ENCODE assay signal across 16 cellular contexts in genomic region chr18:23885750-23886149, GRCh38.
A peak's percentile ranks its signal among the peaks of the same experiment; 100 is the strongest.
DNase-seq lines count a peak whose midpoint lies in the region; ATAC-seq and TF ChIP-seq lines count a peak whose summit lies in the region.
"Had no signal": no experiment of that assay in that cellular context is flagged by ENCODE, and none has a peak within 500 bp of the region (broad histone marks: within the 10 kb centered on the region; RNA-seq: fewer than 3 reads in every experiment).

No MANE protein-coding gene starts in this region.

- H3K27me3 Mint-ChIP-seq in activated T-cell treated with anti-CD3 and anti-CD28 coated beads, Interleukin-2, amount 50 U/mL, for 4 hours (ENCODE audit: low read depth) = no peaks in the 10 kb centered on the region
- no peaks in the 10 kb centered on the region for H3K27me3 Mint-ChIP-seq in activated T-cell treated with anti-CD3 and anti-CD28 coated beads, Interleukin-2, amount 50 U/mL, for 24 hours
- no peaks in the 10 kb centered on the region for H3K27me3 Mint-ChIP-seq in T-cell
- no peaks in the 10 kb centered on the region for H3K27me3 Mint-ChIP-seq in stimulated activated naive CD8-positive, alpha-beta T cell treated with anti-CD3 and anti-CD28 coated beads, Interleukin-15, amount 100 ng/mL, for 72 hours

- ATAC-seq in activated T-cell treated with anti-CD3 and anti-CD28 coated beads, Interleukin-2, amount 50 U/mL, for 4 hours = peak; percentile 61 to 79
- ATAC-seq in T-cell (replicated peaks in 1 of 4) = peak in 3 of 4 experiments; percentile 33 to 55 (median 34)
- ATAC-seq in stimulated activated naive CD8-positive, alpha-beta T cell treated with anti-CD3 and anti-CD28 coated beads, Interleukin-15, amount 100 ng/mL, for 72 hours = peak; percentile 46
- ATAC-seq: WTC11 had no signal

- CTCF ChIA-PET in T-cell (lab: Charles Lee) = interaction anchor here (0.5 to 1.6 kb wide), 3 partner anchors 14 to 41 kb away, joined by 3 to 4 read pairs (median 3); no protein-coding TSS in a partner anchor

- no peak overlapping the region for H3K4me3 Mint-ChIP-seq in activated T-cell treated with anti-CD3 and anti-CD28 coated beads, Interleukin-2, amount 50 U/mL, for 4 hours
- H3K4me3 Mint-ChIP-seq in activated T-cell treated with anti-CD3 and anti-CD28 coated beads, Interleukin-2, amount 50 U/mL, for 24 hours = no peak overlapping the region
- H3K4me3 Mint-ChIP-seq in T-cell = peak overlapping the region in 2 of 3 donors; percentile 10 to 48
- H3K4me3 Mint-ChIP-seq in stimulated activated naive CD8-positive, alpha-beta T cell treated with anti-CD3 and anti-CD28 coated beads, Interleukin-15, amount 100 ng/mL, for 72 hours = peak overlapping the region; percentile 39
- H3K4me3 Mint-ChIP-seq: mesothelial cell of epicardium, WTC11 had no signal

- H3K36me3 Mint-ChIP-seq in activated T-cell treated with anti-CD3 and anti-CD28 coated beads, Interleukin-2, amount 50 U/mL, for 4 hours (ENCODE audit: insufficient read depth) = no peaks in the 10 kb centered on the region
- H3K36me3 Mint-ChIP-seq in activated T-cell treated with anti-CD3 and anti-CD28 coated beads, Interleukin-2, amount 50 U/mL, for 24 hours (ENCODE audit: low read depth) = no peaks in the 10 kb centered on the region
- H3K36me3 Mint-ChIP-seq in T-cell = no peaks in the 10 kb centered on the region
- H3K36me3 Mint-ChIP-seq: mesothelial cell of epicardium, WTC11 had no signal

- intact Hi-C loops in esophagus squamous epithelium (cut with DNase I) = no loop called here

- peak overlapping the region in 3 of 4 donors; percentile 75 to 92 (median 86) for H3K27ac ChIP-seq in esophagus squamous epithelium
- H3K27ac ChIP-seq: neutrophil had no signal

- peaks cover 3% of the 10 kb centered on the region for H3K9me3 Mint-ChIP-seq in activated T-cell treated with anti-CD3 and anti-CD28 coated beads, Interleukin-2, amount 50 U/mL, for 4 hours
- H3K9me3 Mint-ChIP-seq in activated T-cell treated with anti-CD3 and anti-CD28 coated beads, Interleukin-2, amount 50 U/mL, for 24 hours = no peaks in the 10 kb centered on the region
- no peaks in the 10 kb centered on the region for H3K9me3 Mint-ChIP-seq in T-cell
- H3K9me3 Mint-ChIP-seq in stimulated activated naive CD8-positive, alpha-beta T cell treated with anti-CD3 and anti-CD28 coated beads, Interleukin-15, amount 100 ng/mL, for 72 hours = no peaks in the 10 kb centered on the region
- H3K9me3 Mint-ChIP-seq: mesothelial cell of epicardium, WTC11 had no signal

- 38% methylated on average over 2 of the region's 2 CpGs for WGBS in esophagus squamous epithelium, 2 donors

- no peak for TF ChIP-seq POLR2A in esophagus squamous epithelium (IDR thresholded peaks at IDR 0.05)

- H3K27ac Mint-ChIP-seq in activated T-cell treated with anti-CD3 and anti-CD28 coated beads, Interleukin-2, amount 50 U/mL, for 24 hours = no peak overlapping the region
- H3K27ac Mint-ChIP-seq in T-cell = peak overlapping the region; percentile 8 to 76
- no peak overlapping the region for H3K27ac Mint-ChIP-seq in stimulated activated naive CD8-positive, alpha-beta T cell treated with anti-CD3 and anti-CD28 coated beads, Interleukin-15, amount 100 ng/mL, for 72 hours
- H3K27ac Mint-ChIP-seq: WTC11 had no signal

- peaks cover 23% of the 10 kb centered on the region for H3K4me1 Mint-ChIP-seq in activated T-cell treated with anti-CD3 and anti-CD28 coated beads, Interleukin-2, amount 50 U/mL, for 4 hours (ENCODE audit: low read depth)
- H3K4me1 Mint-ChIP-seq in activated T-cell treated with anti-CD3 and anti-CD28 coated beads, Interleukin-2, amount 50 U/mL, for 24 hours (ENCODE audit: low read depth) = peaks cover 27% of the 10 kb centered on the region
- peaks cover 20 to 32% (median 29%) of the 10 kb centered on the region in 3 donors for H3K4me1 Mint-ChIP-seq in T-cell
- peaks cover 34% of the 10 kb centered on the region for H3K4me1 Mint-ChIP-seq in stimulated activated naive CD8-positive, alpha-beta T cell treated with anti-CD3 and anti-CD28 coated beads, Interleukin-15, amount 100 ng/mL, for 72 hours

- H3K4me1 ChIP-seq in esophagus squamous epithelium = peaks cover 7 to 56% (median 39%) of the 10 kb centered on the region in 3 donors

- no peak for DNase-seq in activated T-cell treated with anti-CD3 and anti-CD28 coated beads, Interleukin-2, amount 50 U/mL, for 4 hours
- DNase-seq in activated T-cell treated with anti-CD3 and anti-CD28 coated beads, Interleukin-2, amount 50 U/mL, for 24 hours = no peak
- no peak for DNase-seq in T-cell
- no peak for DNase-seq in esophagus squamous epithelium (lab: John Stamatoyannopoulos, UW)
- no peak for DNase-seq in stimulated activated naive CD8-positive, alpha-beta T cell treated with anti-CD3 and anti-CD28 coated beads, Interleukin-15, amount 100 ng/mL, for 72 hours
- DNase-seq in HuH-7.5 (ENCODE audit: low spot score) = no peak
- no peak for DNase-seq in D341Med (ENCODE audit: low spot score)
- no peak for DNase-seq in UCSD-AML1 (lab: John Stamatoyannopoulos, UW; ENCODE audit: unreplicated experiment)
- DNase-seq: activated naive CD4-positive, alpha-beta T cell treated with Interleukin-2 at 50 U/mL for 16 hours; effector CD4-positive, alpha-beta T cell; hippocampal formation; MG63; NCI-H1694 treated with DMSO at 0.1 percent for 48 hours had no signal

- POLR2A ChIA-PET in T-cell (lab: Charles Lee) = no interaction called here

- no peaks in the 10 kb centered on the region for H3K27me3 ChIP-seq in esophagus squamous epithelium
- H3K27me3 ChIP-seq: MG63, neutrophil had no signal

- H3K36me3 ChIP-seq in esophagus squamous epithelium = peaks cover 0 to 57% (median 0%) of the 10 kb centered on the region in 3 donors
- H3K36me3 ChIP-seq: neutrophil had no signal

- H3K4me3 ChIP-seq in esophagus squamous epithelium = no peak overlapping the region
- H3K4me3 ChIP-seq: MG63 had no signal

- H3K9me3 ChIP-seq in esophagus squamous epithelium = no peaks in the 10 kb centered on the region
- H3K9me3 ChIP-seq: MG63, neutrophil had no signal

- TF ChIP-seq CTCF in esophagus squamous epithelium (IDR thresholded peaks at IDR 0.05) = no peak

Comparison
In these comparisons a context has a peak if more than half of its experiments do, and no peak if none do; other contexts are left out.
1. H3K4me3 Mint-ChIP-seq: peak in T-cell (2 of 3) and stimulated activated naive CD8-positive, alpha-beta T cell treated with anti-CD3 and anti-CD28 coated beads, Interleukin-15, amount 100 ng/mL, for 72 hours (2 of 2); none in activated T-cell treated with anti-CD3 and anti-CD28 coated beads, Interleukin-2, amount 50 U/mL, for 4 hours (single experiment) and activated T-cell treated with anti-CD3 and anti-CD28 coated beads, Interleukin-2, amount 50 U/mL, for 24 hours (single experiment).
2. H3K27ac Mint-ChIP-seq: peak in T-cell (2 of 2); none in activated T-cell treated with anti-CD3 and anti-CD28 coated beads, Interleukin-2, amount 50 U/mL, for 24 hours (single experiment) and stimulated activated naive CD8-positive, alpha-beta T cell treated with anti-CD3 and anti-CD28 coated beads, Interleukin-15, amount 100 ng/mL, for 72 hours (0 of 2).
3. Peak in every context shown above with its lines, with median percentiles within 50 percentile points of each other: ATAC-seq.